8 cellular contexts compared by ENCODE assay signal in the genomic region with DNA sequence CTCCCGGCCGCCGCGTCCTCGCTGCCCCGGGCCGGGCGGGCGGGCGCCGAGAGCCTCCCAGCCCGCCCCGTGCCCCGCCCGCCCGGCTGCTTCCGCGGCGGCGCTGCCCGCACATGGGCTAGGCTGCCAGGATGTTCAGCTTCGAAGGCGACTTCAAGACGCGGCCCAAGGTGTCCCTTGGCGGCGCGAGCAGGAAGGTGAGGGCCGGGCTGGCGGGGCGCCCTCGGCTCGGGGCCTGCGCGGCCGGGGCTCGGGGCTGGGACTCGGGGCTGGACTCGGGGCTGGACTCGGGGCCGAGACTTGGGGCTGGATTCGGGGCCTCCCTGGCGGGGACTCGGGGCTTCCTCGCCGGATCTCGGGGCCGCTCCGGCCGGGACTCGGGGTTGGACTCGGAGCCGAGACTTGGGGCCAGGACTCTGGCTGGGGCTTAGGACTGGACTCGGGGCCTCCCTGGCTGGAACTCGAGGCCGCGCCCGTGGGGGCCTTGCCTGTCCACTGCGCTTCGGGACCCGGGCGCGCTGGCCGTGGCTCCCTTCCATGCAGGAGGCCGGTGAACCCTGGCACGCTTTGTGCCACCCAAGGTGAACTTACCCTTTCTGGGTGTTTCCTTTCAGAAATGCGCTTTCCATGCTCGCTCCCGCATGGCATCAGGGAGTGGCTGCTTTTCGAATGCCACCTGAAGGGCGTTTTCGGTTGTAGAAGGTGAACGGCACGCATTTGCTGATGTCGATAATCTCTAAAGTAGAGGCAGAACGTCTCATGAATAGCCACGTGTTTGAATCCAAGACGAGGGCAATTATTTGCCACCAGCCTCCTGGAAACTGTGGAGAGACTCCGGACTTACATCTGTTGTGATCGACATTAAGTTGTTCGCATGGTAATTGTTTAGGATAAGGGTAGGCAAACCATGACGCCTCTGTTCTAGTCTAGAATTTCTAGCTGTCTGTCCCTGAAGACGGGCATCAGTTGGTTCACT. TPM values are rescaled to one million over a fixed set of nuclear protein-coding genes. Genes with fewer than 3 reads are reported as not detected.
DNase-seq lines count a peak whose midpoint lies in the region; ATAC-seq and TF ChIP-seq lines count a peak whose summit lies in the region.

No MANE protein-coding gene starts in this region.

- dilution Hi-C loops in mammary epithelial cell (cut with HindIII; ENCODE audit: low sequenced_read_pairs): no loop called here

- H3K9ac ChIP-seq in mammary epithelial cell (ENCODE audit: insufficient read depth, low read length): peak overlapping the region; percentile 86

- peaks cover 38% of the 10 kb centered on the region for H3K4me1 Mint-ChIP-seq in T-helper 17 cell

- peaks cover 56% of the 10 kb centered on the region for H3K79me2 ChIP-seq in mammary epithelial cell (ENCODE audit: insufficient read depth, low read length)

- CTCF ChIA-PET in mammary epithelial cell (lab: Charles Lee; ENCODE audit: low non-redundant PET): no interaction called here

- in situ Hi-C loops in mammary epithelial cell (cut with MboI; ENCODE audit: low sequenced_read_pairs in 2 of 2): loop anchor here (10.0 kb wide), 2 partner anchors 95 to 175 kb away; no protein-coding TSS in a partner anchor

- TF ChIP-seq CTCF in mammary epithelial cell (conservative IDR thresholded peaks at IDR 0.05 in 1 of 2, IDR thresholded peaks at IDR 0.05 in 1 of 2; ENCODE audit: extremely low read depth in 1 of 2, insufficient read depth in 1 of 2, low read depth in 1 of 2, low read length in 2 of 2): no peak

- peak overlapping the region; percentile 77 for H2AFZ ChIP-seq in mammary epithelial cell (ENCODE audit: low read depth, low read length)

- no peaks in the 10 kb centered on the region for H3K27me3 ChIP-seq in mammary epithelial cell (ENCODE audit: insufficient read depth, low read length)

- H3K27ac Mint-ChIP-seq in T-helper 17 cell: peak overlapping the region; percentile 95

- peaks cover 22% of the 10 kb centered on the region for H3K4me1 ChIP-seq in mammary epithelial cell (ENCODE audit: insufficient read depth, low read length)

- intact Hi-C loops in mammary epithelial cell (cut with micrococcal nuclease): loop anchor here (1.0 to 10.0 kb wide), 3 partner anchors 113 to 235 kb away; no protein-coding TSS in a partner anchor

- peaks cover 9% of the 10 kb centered on the region for H4K20me1 ChIP-seq in mammary epithelial cell (ENCODE audit: insufficient read depth, low read length)

- peak overlapping the region; percentile 80 for H3K27ac ChIP-seq in mammary epithelial cell (ENCODE audit: insufficient read depth, low read depth, low read length)

- DNase-seq in activated effector memory CD4-positive, alpha-beta T cell treated with anti-CD3 and anti-CD28 coated beads, Interleukin-2, amount 50 U/mL, for 16 hours: peak; percentile 90
- DNase-seq in activated effector memory CD4-positive, alpha-beta T cell treated with Interleukin-2 at 50 U/mL for 16 hours: no peak
- peak; percentile 56 to 70 (median 67) for DNase-seq in T-helper 17 cell
- DNase-seq in mammary epithelial cell: no peak
- DNase-seq in left lobe of liver (ENCODE audit: low spot score): peak; percentile 69
- peak; percentile 28 to 40 for DNase-seq in stimulated activated CD4-positive, alpha-beta T cell treated with anti-CD3 and anti-CD28 coated beads, Interleukin-4, amount 100 ng/mL, for 48 hours (ENCODE audit: low read depth in 2 of 2)
- no peak for DNase-seq in MV-4-11 (lab: John Stamatoyannopoulos, UW)

- ATAC-seq in HG03135 (IDR thresholded peaks at IDR 0.05; ENCODE audit: unreplicated experiment) (peak; percentile 53), T-helper 17 cell (peak; percentile 73), left lobe of liver (peak; percentile 73)

- H3K36me3 Mint-ChIP-seq in T-helper 17 cell (ENCODE audit: low read depth): peaks cover 3% of the 10 kb centered on the region

- no peaks in the 10 kb centered on the region for H3K27me3 Mint-ChIP-seq in T-helper 17 cell

- peak overlapping the region; percentile 88 for H3K4me3 Mint-ChIP-seq in T-helper 17 cell

- H3K9me3 ChIP-seq in T-helper 17 cell (ENCODE audit: control insufficient read depth, low read length, poor library complexity, severe bottlenecking) (no peaks in the 10 kb centered on the region), mammary epithelial cell (replicated peaks; ENCODE audit: insufficient read depth, low read length) (no peaks in the 10 kb centered on the region)

- BruUV-seq in mammary epithelial cell (replicated peaks; lab: Mats Ljungman, UMichigan): no TSS peak

- H3K4me3 ChIP-seq in mammary epithelial cell (replicated peaks in 1 of 3; ENCODE audit: insufficient read depth in 1 of 3, low read depth in 2 of 3, low read length in 3 of 3): peak overlapping the region; percentile 81 to 99 (median 86)

- peak overlapping the region; percentile 83 for H3K4me2 ChIP-seq in mammary epithelial cell (ENCODE audit: insufficient read depth, low read depth, low read length)

- H3K36me3 ChIP-seq in mammary epithelial cell (ENCODE audit: insufficient read depth, low read length): peaks cover 3% of the 10 kb centered on the region

- WGBS in mammary epithelial cell (ENCODE audit: low coverage, missing lambda C conversion rate): 3% methylated on average over 17 of the region's 83 CpGs

RNA-seq across cellular contexts. Expression of gene UBE3C, which starts 0.7 kb away (rescaled TPM):
- total RNA-seq in T-helper 17 cell (10 to 100 TPM; 48.0 to 51.7 TPM), mammary epithelial cell (100 to 1,000 TPM; 108 to 109 TPM), left lobe of liver (29.2 TPM)
- 78.8 TPM for polyA plus RNA-seq in mammary epithelial cell
- 104 TPM for polyA minus RNA-seq in mammary epithelial cell

Comparison
In these comparisons a context has a peak if more than half of its experiments do, and no peak if none do; other contexts are left out.
1. DNase-seq: peak in activated effector memory CD4-positive, alpha-beta T cell treated with anti-CD3 and anti-CD28 coated beads, Interleukin-2, amount 50 U/mL, for 16 hours (single experiment), T-helper 17 cell (3 of 3), left lobe of liver (single experiment) and stimulated activated CD4-positive, alpha-beta T cell treated with anti-CD3 and anti-CD28 coated beads, Interleukin-4, amount 100 ng/mL, for 48 hours (2 of 2); none in activated effector memory CD4-positive, alpha-beta T cell treated with Interleukin-2 at 50 U/mL for 16 hours (single experiment), mammary epithelial cell (single experiment) and MV-4-11 (single experiment).
2. Peak in every context shown above with its lines, with median percentiles within 50 percentile points of each other: ATAC-seq.